Comparison of ENCODE assay signal across 8 cellular contexts in genomic region chr3:52056521-52056967, GRCh38. TPM values are rescaled to one million over a fixed set of nuclear protein-coding genes. Genes with fewer than 3 reads are reported as not detected.
DNase-seq lines count a peak whose midpoint lies in the region; ATAC-seq and TF ChIP-seq lines count a peak whose summit lies in the region.

Gene DUSP7, minus strand, starts transcription at chr3:52056571. Its CDS starts 205 bp downstream, at chr3:52056366.

- peak; percentile 73 for DNase-seq in A673 (ENCODE audit: low spot score)
- DNase-seq in Panc1 (ENCODE audit: low read depth, low spot score), result no peak
- peak; percentile 59 for DNase-seq in fibroblast of pulmonary artery (ENCODE audit: low read depth)
- peak; percentile 82 for DNase-seq in nephron progenitor cell
- DNase-seq in stomach, result peak; percentile 79

- CTCF ChIA-PET in A673 (lab: Charles Lee) (interaction anchor here (0.7 to 1.2 kb wide), 2 partner anchors 52 to 83 kb away, joined by 3 to 6 read pairs; partner anchors contain the start of gene ABHD14B), Panc1 (lab: Charles Lee) (interaction anchor here (0.7 kb wide), 2 partner anchors 11 to 184 kb away, joined by 5 read pairs; no protein-coding TSS in a partner anchor)

- H3K4me1 Mint-ChIP-seq in activated T-helper 17 cell treated with anti-CD3 and anti-CD28 coated beads, Interleukin-2, amount 50 U/mL, for 72 hours, result peaks cover 23% of the 10 kb centered on the region
- peaks cover 50% of the 10 kb centered on the region for H3K4me1 Mint-ChIP-seq in nephron progenitor cell

- H3K27ac ChIP-seq in A673 (ENCODE audit: low read depth, low read length, poor library complexity, severe bottlenecking) (peak within 1 kb of the TSS; percentile 73), Panc1 (ENCODE audit: low read length) (peak within 1 kb of the TSS; percentile 83), stomach (peak within 1 kb of the TSS; percentile 82 to 94 (median 90))

- intact Hi-C loops in A673 (cut with micrococcal nuclease; ENCODE audit: unreplicated experiment), result loop anchor here (5.0 to 10.0 kb wide), 2 partner anchors 54 to 98 kb away; partner anchors contain the start of gene POC1A
- intact Hi-C loops in Panc1 (cut with micrococcal nuclease; ENCODE audit: unreplicated experiment), result loop anchor here (10.0 kb wide), 2 partner anchors 52 to 68 kb away; no protein-coding TSS in a partner anchor
- intact Hi-C loops in stomach (cut with DNase I; ENCODE audit: low total_unique reads), result no loop called here

- peak; percentile 37 for ATAC-seq in GM18909 (IDR thresholded peaks at IDR 0.05; ENCODE audit: poor library complexity, unreplicated experiment)
- ATAC-seq in HG03439 (IDR thresholded peaks at IDR 0.05; ENCODE audit: unreplicated experiment), result peak; percentile 27
- peak; percentile 61 for ATAC-seq in Panc1
- peak; percentile 25 for ATAC-seq in activated T-helper 17 cell treated with anti-CD3 and anti-CD28 coated beads, Interleukin-2, amount 50 U/mL, for 72 hours (replicated peaks)

- in situ Hi-C loops in Panc1 (cut with HindIII; ENCODE audit: low pct_unique_long_range_greater_than_20kb, low sequenced_read_pairs), result no loop called here

- H3K4me1 ChIP-seq in A673 (ENCODE audit: insufficient read depth, low read length, poor library complexity, severe bottlenecking), result no peaks in the 10 kb centered on the region
- H3K4me1 ChIP-seq in Panc1 (ENCODE audit: control insufficient read depth, insufficient read depth, low read length), result peaks cover 11% of the 10 kb centered on the region
- peaks cover 38 to 62% (median 50%) of the 10 kb centered on the region in 4 donors for H3K4me1 ChIP-seq in stomach

- peak within 1 kb of the TSS; percentile 86 for H3K27ac Mint-ChIP-seq in activated T-helper 17 cell treated with anti-CD3 and anti-CD28 coated beads, Interleukin-2, amount 50 U/mL, for 72 hours
- peak within 1 kb of the TSS; percentile 97 for H3K27ac Mint-ChIP-seq in nephron progenitor cell

- POLR2A ChIA-PET in A673 (lab: Charles Lee; ENCODE audit: low non-redundant PET), result no interaction called here
- POLR2A ChIA-PET in Panc1 (lab: Charles Lee), result interaction anchor here (0.6 to 0.7 kb wide), 2 partner anchors 61 to 556 kb away, joined by 3 read pairs; no protein-coding TSS in a partner anchor

- TF ChIP-seq POLR2A in stomach (IDR thresholded peaks at IDR 0.05), result no peak

- 0% methylated on average over 6 to 51 of the region's 51 CpGs for WGBS in stomach, 5 donors

- BruUV-seq in A673 (replicated peaks; lab: Mats Ljungman, UMichigan) (no TSS peak), Panc1 (replicated peaks; lab: Mats Ljungman, UMichigan) (no TSS peak)

- H3K9me3 Mint-ChIP-seq in activated T-helper 17 cell treated with anti-CD3 and anti-CD28 coated beads, Interleukin-2, amount 50 U/mL, for 72 hours, result no peaks in the 10 kb centered on the region
- no peaks in the 10 kb centered on the region for H3K9me3 Mint-ChIP-seq in nephron progenitor cell

- no peak for TF ChIP-seq CTCF in A673 (conservative IDR thresholded peaks at IDR 0.05; ENCODE audit: low read depth, low read length)
- no peak for TF ChIP-seq CTCF in Panc1 (IDR thresholded peaks at IDR 0.05)
- TF ChIP-seq CTCF in fibroblast of pulmonary artery (IDR thresholded peaks at IDR 0.05; ENCODE audit: low read length, missing control alignments), result no peak
- no peak for TF ChIP-seq CTCF in nephron progenitor cell (IDR thresholded peaks at IDR 0.05)
- TF ChIP-seq CTCF in stomach (IDR thresholded peaks at IDR 0.05), result no peak

- peak within 1 kb of the TSS; percentile 93 for H3K4me3 Mint-ChIP-seq in activated T-helper 17 cell treated with anti-CD3 and anti-CD28 coated beads, Interleukin-2, amount 50 U/mL, for 72 hours
- peak within 1 kb of the TSS; percentile 89 for H3K4me3 Mint-ChIP-seq in nephron progenitor cell

- H3K9me3 ChIP-seq in A673 (ENCODE audit: low read depth, low read length, poor library complexity, severe bottlenecking) (no peaks in the 10 kb centered on the region), Panc1 (ENCODE audit: control insufficient read depth, insufficient read depth, low read depth, low read length) (no peaks in the 10 kb centered on the region), stomach (no peaks in the 10 kb centered on the region)

- no peaks in the 10 kb centered on the region for H3K27me3 Mint-ChIP-seq in activated T-helper 17 cell treated with anti-CD3 and anti-CD28 coated beads, Interleukin-2, amount 50 U/mL, for 72 hours
- peaks cover 4% of the 10 kb centered on the region for H3K27me3 Mint-ChIP-seq in nephron progenitor cell (ENCODE audit: low read depth, poor library complexity)

- no peak for TF ChIP-seq EP300 in stomach (IDR thresholded peaks at IDR 0.05)

- H3K4me3 ChIP-seq in A673 (ENCODE audit: low read depth, low read length, poor library complexity, severe bottlenecking), result peak within 1 kb of the TSS; percentile 69
- H3K4me3 ChIP-seq in Panc1 (ENCODE audit: low read depth in 2 of 2, low read length in 2 of 2), result peak within 1 kb of the TSS; percentile 59 to 65
- H3K4me3 ChIP-seq in fibroblast of pulmonary artery (replicated peaks; ENCODE audit: low read depth, low read length), result peak within 1 kb of the TSS; percentile 83
- H3K4me3 ChIP-seq in stomach, result peak within 1 kb of the TSS; percentile 58 to 82 (median 70)

- H3K36me3 Mint-ChIP-seq in activated T-helper 17 cell treated with anti-CD3 and anti-CD28 coated beads, Interleukin-2, amount 50 U/mL, for 72 hours (ENCODE audit: low read depth), result peaks cover 38% of the 10 kb centered on the region
- H3K36me3 Mint-ChIP-seq in nephron progenitor cell (ENCODE audit: low read depth), result peaks cover 12% of the 10 kb centered on the region

- H3K36me3 ChIP-seq in A673 (ENCODE audit: insufficient read depth, low read length, poor library complexity, severe bottlenecking) (peaks cover 8% of the 10 kb centered on the region), Panc1 (ENCODE audit: control insufficient read depth, insufficient read depth, low read length) (no peaks in the 10 kb centered on the region; the same call in 1 of the 2 replicates), stomach (peaks cover 5 to 21% (median 13%) of the 10 kb centered on the region in 4 donors)

- no peaks in the 10 kb centered on the region for H3K27me3 ChIP-seq in A673 (replicated peaks; ENCODE audit: insufficient read depth, low read depth, low read length, poor library complexity)
- no peaks in the 10 kb centered on the region for H3K27me3 ChIP-seq in Panc1 (ENCODE audit: control insufficient read depth, insufficient read depth, low read length)
- no peaks in the 10 kb centered on the region for H3K27me3 ChIP-seq in stomach

RNA-seq across cellular contexts. Expression of gene DUSP7, which starts in this region (rescaled TPM):
- 17.2 and 20.1 TPM in 2 replicates for total RNA-seq in A673 (2021)
- total RNA-seq in Panc1 (2021; ENCODE audit: unreplicated experiment), result 13.1 TPM
- 8.9 TPM for polyA plus RNA-seq in Panc1 (2012; ENCODE audit: insufficient read length)
- total RNA-seq in activated T-helper 17 cell treated with anti-CD3 and anti-CD28 coated beads, Interleukin-2, amount 50 U/mL, for 72 hours, result 10 to 100 TPM; 19.3 to 25.1 TPM
- total RNA-seq in stomach, result 10 to 100 TPM in 1 of 5 donors, 1 to 10 TPM in 3, under 1 TPM in 1; 0.58 to 23.7 (median 4.6) TPM
- 10 to 100 TPM in 1 of 3 donors, 1 to 10 TPM in 2; 4.9 to 11.2 (median 5.1) TPM for polyA plus RNA-seq in stomach
